Comparison of ENCODE assay signal across 13 cellular contexts in the genomic region with DNA sequence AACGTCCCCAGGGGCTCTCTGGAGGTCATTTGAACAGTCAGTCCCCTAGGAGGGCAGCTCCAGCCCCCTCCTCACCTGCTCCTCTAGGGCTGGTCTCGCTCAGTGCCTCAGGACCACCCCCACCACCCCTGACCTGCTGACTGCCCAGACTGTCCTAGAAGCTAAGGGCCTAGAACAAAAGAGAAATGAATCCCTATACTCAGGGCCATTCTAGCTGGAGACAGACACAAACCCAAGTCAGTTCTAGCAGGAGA.
DNase-seq lines count a peak whose midpoint lies in the region; ATAC-seq, FAIRE-seq and TF ChIP-seq lines count a peak whose summit lies in the region.
"Had no signal": no experiment of that assay in that cellular context is flagged by ENCODE, and none has a peak within 500 bp of the region (broad histone marks: within the 10 kb centered on the region; RNA-seq: fewer than 3 reads in every experiment).

No MANE protein-coding gene starts in this region.

- H3K4me1 ChIP-seq in kidney (ENCODE audit: control insufficient read depth in 1 of 2, insufficient read depth in 1 of 2, low read depth in 1 of 2, low read length in 2 of 2): peaks cover 34 to 37% of the 10 kb centered on the region in 2 donors
- peaks cover 16 to 58% (median 19%) of the 10 kb centered on the region in 3 donors for H3K4me1 ChIP-seq in skeletal muscle tissue (ENCODE audit: control insufficient read depth in 3 of 3, insufficient read depth in 3 of 3, low read length in 3 of 3)
- peaks cover 3% of the 10 kb centered on the region for H3K4me1 ChIP-seq in prostate gland (replicated peaks)

- no peaks in the 10 kb centered on the region for H3K36me3 Mint-ChIP-seq in T-helper 17 cell (ENCODE audit: low read depth)
- H3K36me3 Mint-ChIP-seq: naive thymus-derived CD8-positive, alpha-beta T cell had no signal

- TF ChIP-seq POLR2A in prostate gland (IDR thresholded peaks at IDR 0.05): no peak

- DNase-seq in ELF-1 (ENCODE audit: low read depth, low spot score) (peak; percentile 36), T-helper 17 cell (no peak), kidney (no peak), prostate gland (ENCODE audit: low spot score) (no peak), GM13976 (ENCODE audit: low spot score) (no peak)
- DNase-seq: activated CD4-positive, alpha-beta T cell treated with anti-CD3 and anti-CD28 coated beads, Interleukin-2, amount 10 ng/mL, durations not matched to agents 7 days and 5 days; central memory CD4-positive, alpha-beta T cell; NCI-H1105 treated with DMSO at 0.1 percent for 48 hours; NCI-H524 had no signal

- intact Hi-C loops in kidney (cut with DNase I): no loop called here
- intact Hi-C loops in prostate gland (cut with DNase I): no loop called here

- H3K27ac ChIP-seq in kidney (ENCODE audit: low read depth in 2 of 2, low read length in 2 of 2) (peak overlapping the region; percentile 73 to 91), skeletal muscle tissue (ENCODE audit: low read depth, low read length) (peak overlapping the region; percentile 50), prostate gland (peak overlapping the region in 1 of 2 donors; percentile 60)

- no peak for FAIRE-seq in kidney (lab: Jason Lieb, UNC)

- H3K27me3 Mint-ChIP-seq in T-helper 17 cell: peaks cover 24% of the 10 kb centered on the region

- no peaks in the 10 kb centered on the region for H3K36me3 ChIP-seq in kidney (ENCODE audit: control insufficient read depth in 1 of 2, insufficient read depth in 2 of 2, low read length in 2 of 2)
- H3K36me3 ChIP-seq in skeletal muscle tissue (ENCODE audit: control insufficient read depth in 3 of 3, insufficient read depth in 3 of 3, low read length in 3 of 3): no peaks in the 10 kb centered on the region
- H3K36me3 ChIP-seq in prostate gland: no peaks in the 10 kb centered on the region
- H3K36me3 ChIP-seq: thoracic aorta had no signal

- H3K9me3 ChIP-seq in T-helper 17 cell (ENCODE audit: control insufficient read depth, low read length, poor library complexity, severe bottlenecking): no peaks in the 10 kb centered on the region
- no peaks in the 10 kb centered on the region for H3K9me3 ChIP-seq in kidney (ENCODE audit: control insufficient read depth in 1 of 2, low read length in 2 of 2)
- H3K9me3 ChIP-seq in skeletal muscle tissue (ENCODE audit: control insufficient read depth in 3 of 3, low read length in 3 of 3): no peaks in the 10 kb centered on the region
- H3K9me3 ChIP-seq in prostate gland: no peaks in the 10 kb centered on the region
- H3K9me3 ChIP-seq: thoracic aorta had no signal

- in situ Hi-C loops in GM13976 (cut with MboI; ENCODE audit: low sequenced_read_pairs, unreplicated experiment): no loop called here

- no peak overlapping the region for H3K4me3 Mint-ChIP-seq in T-helper 17 cell
- H3K4me3 Mint-ChIP-seq: activated CD4-positive, alpha-beta T cell treated with anti-CD3 and anti-CD28 coated beads, Interleukin-2, amount 10 ng/mL, durations not matched to agents 7 days and 5 days; naive thymus-derived CD8-positive, alpha-beta T cell had no signal

- H3K9ac ChIP-seq in kidney (ENCODE audit: low read length in 2 of 2) (no peak overlapping the region), skeletal muscle tissue (ENCODE audit: low read depth in 1 of 3, low read length in 3 of 3) (no peak overlapping the region)

- H3K4me1 Mint-ChIP-seq in T-helper 17 cell: peaks cover 4% of the 10 kb centered on the region

- H3K27me3 ChIP-seq in skeletal muscle tissue (ENCODE audit: control insufficient read depth in 3 of 3, insufficient read depth in 3 of 3, low read length in 3 of 3) (no peaks in the 10 kb centered on the region), prostate gland (replicated peaks; ENCODE audit: insufficient read depth) (no peaks in the 10 kb centered on the region)

- H3K4me3 ChIP-seq in kidney (ENCODE audit: low read length in 2 of 2): no peak overlapping the region
- H3K4me3 ChIP-seq in skeletal muscle tissue (ENCODE audit: low read length in 3 of 3): no peak overlapping the region
- no peak overlapping the region for H3K4me3 ChIP-seq in prostate gland
- H3K4me3 ChIP-seq: thoracic aorta had no signal

- 73% methylated on average over 2 of the region's 2 CpGs for WGBS in prostate gland

- no peak for ATAC-seq in T-helper 17 cell
- no peak for ATAC-seq in activated CD4-positive, CD25-positive, alpha-beta regulatory T cell treated with anti-CD3 and anti-CD28 coated beads, Interleukin-2, amount 50 U/mL, for 24 hours
- ATAC-seq: naive thymus-derived CD8-positive, alpha-beta T cell had no signal

- no peak for TF ChIP-seq CTCF in kidney (IDR thresholded peaks at IDR 0.05; ENCODE audit: borderline replicate concordance, extremely low read depth, insufficient read depth)
- no peak for TF ChIP-seq CTCF in prostate gland (IDR thresholded peaks at IDR 0.05)
- no peak for TF ChIP-seq CTCF in GM13976 (IDR thresholded peaks at IDR 0.05; ENCODE audit: borderline replicate concordance, control extremely low read depth, extremely low read depth, insufficient read depth, missing control alignments)

- H3K27ac Mint-ChIP-seq in T-helper 17 cell: peak overlapping the region; percentile 49
- H3K27ac Mint-ChIP-seq: activated CD4-positive, alpha-beta T cell treated with anti-CD3 and anti-CD28 coated beads, Interleukin-2, amount 10 ng/mL, durations not matched to agents 7 days and 5 days had no signal
